Comparison of ENCODE assay signal across 27 cellular contexts in the genomic region with DNA sequence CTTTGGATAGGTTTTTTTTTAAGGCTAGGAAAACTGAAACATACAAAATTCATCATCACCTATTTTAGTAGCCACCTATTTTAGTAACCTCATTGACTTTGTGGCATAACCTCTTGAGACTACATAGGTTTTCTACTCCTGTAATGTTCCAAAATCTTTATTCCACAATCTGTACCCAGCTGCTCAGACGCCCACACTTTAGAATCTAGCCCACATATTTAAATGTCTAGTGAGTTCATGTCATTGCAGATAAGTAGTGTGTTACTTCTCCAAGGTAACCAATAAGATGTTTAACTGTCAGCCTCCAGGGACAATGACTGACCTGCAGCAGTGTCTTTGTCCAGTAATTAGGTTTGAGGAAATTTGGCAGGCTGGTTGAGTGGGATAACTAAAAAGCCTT.
"Had no signal": no experiment of that assay in that cellular context is flagged by ENCODE, and none has a peak within 500 bp of the region (broad histone marks: within the 10 kb centered on the region; RNA-seq: fewer than 3 reads in every experiment).

No MANE protein-coding gene starts in this region.

- H3K4me3 ChIP-seq: SK-N-MC had no signal

- DNase-seq: activated CD4-positive, alpha-beta T cell treated with anti-CD3 and anti-CD28 coated beads, Interleukin-2, amount 10 ng/mL, durations not matched to agents 24 days and 14 days; activated CD4-positive, alpha-beta T cell treated with anti-CD3 and anti-CD28 coated beads, Interleukin-2, amount 50 U/mL, for 4 hours; activated CD8-positive, alpha-beta T cell treated with anti-CD3 and anti-CD28 coated beads for 36 hours; activated effector memory CD4-positive, alpha-beta T cell treated with anti-CD3 and anti-CD28 coated beads, Interleukin-2, amount 50 U/mL, for 16 hours; activated naive CD4-positive, alpha-beta T cell; activated naive CD4-positive, alpha-beta T cell treated with anti-CD3 and anti-CD28 coated beads, Interleukin-2, amount 50 U/mL, for 16 hours; activated naive CD8-positive, alpha-beta T cell treated with anti-CD3 and anti-CD28 coated beads for 36 hours; activated T-cell treated with anti-CD3 and anti-CD28 coated beads, Interleukin-2, amount 50 U/mL, for 1 hour; activated T-cell treated with anti-CD3 and anti-CD28 coated beads, Interleukin-2, amount 50 U/mL, for 72 hours; amniotic stem cell; aorta; brain microvascular endothelial cell; central memory CD4-positive, alpha-beta T cell; NCI-H1092 treated with DMSO at 0.1 percent for 48 hours; NCI-H1417 treated with DMSO at 0.1 percent for 48 hours; NCI-H187 treated with DMSO at 0.1 percent for 48 hours; NCI-H2081 treated with DMSO at 0.1 percent for 48 hours; NCI-H2171; NCI-H510A; NCI-H526; OCI-M1; Right ventricle myocardium superior; T1000; WERI-Rb-1 had no signal

- H3K36me3 ChIP-seq: brain microvascular endothelial cell, WERI-Rb-1 had no signal

- ATAC-seq: activated CD8-positive, alpha-beta T cell treated with anti-CD3 and anti-CD28 coated beads for 36 hours; activated T-cell treated with anti-CD3 and anti-CD28 coated beads, Interleukin-2, amount 50 U/mL, for 72 hours; activated T-helper 17 cell treated with anti-CD3 and anti-CD28 coated beads, Interleukin-2, amount 50 U/mL, for 72 hours had no signal

- H3K27ac ChIP-seq: brain microvascular endothelial cell, KMS-11, SK-N-MC, WERI-Rb-1 had no signal

- H3K27me3 ChIP-seq: brain microvascular endothelial cell had no signal
